Comparison of ENCODE assay signal across 8 cellular contexts in the genomic region with DNA sequence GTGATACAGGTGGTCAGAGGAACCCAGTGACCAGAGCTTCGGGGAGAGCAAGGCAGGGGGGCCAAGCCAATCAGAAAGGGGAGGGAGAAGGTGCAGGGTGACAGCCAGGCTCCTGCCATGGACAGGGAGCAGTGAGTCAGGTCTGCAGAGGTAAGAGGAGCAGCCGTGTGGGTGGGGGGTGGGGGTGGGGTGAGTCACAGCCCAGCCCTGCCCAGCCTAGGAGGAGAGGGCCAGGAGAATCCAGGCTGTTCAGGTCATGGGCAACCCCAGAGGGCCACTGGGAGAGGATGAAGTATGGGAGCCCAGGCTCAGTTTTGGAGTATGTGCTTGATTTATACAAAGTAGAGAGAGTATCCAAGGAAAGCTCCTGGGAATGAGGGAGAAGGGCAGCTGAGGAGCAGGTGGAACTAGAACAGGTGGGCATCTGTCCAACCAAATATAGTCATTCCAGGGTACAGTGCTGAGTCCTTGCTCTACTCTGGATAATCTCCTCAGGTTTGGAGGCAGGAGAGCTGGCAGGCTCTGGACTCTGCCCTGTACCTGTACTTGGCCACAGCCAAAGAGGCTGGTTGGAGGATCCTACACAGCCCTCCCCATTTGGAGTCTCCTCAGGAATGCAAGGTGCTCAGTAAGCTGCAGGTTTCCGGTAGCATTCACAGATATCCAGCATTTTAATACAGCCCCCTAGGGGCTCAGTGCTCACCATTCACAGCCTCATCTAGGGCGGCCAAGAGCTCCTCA. TPM values are rescaled to one million over a fixed set of nuclear protein-coding genes. Genes with fewer than 3 reads are reported as not detected.
A peak's percentile ranks its signal among the peaks of the same experiment; 100 is the strongest.
DNase-seq lines count a peak whose midpoint lies in the region; ATAC-seq and TF ChIP-seq lines count a peak whose summit lies in the region.

No MANE protein-coding gene starts in this region.

- H3K4ac ChIP-seq in trophoblast cell (ENCODE audit: low read depth, low read length), result no peak overlapping the region

- no peaks in the 10 kb centered on the region for H3K27me3 ChIP-seq in trophoblast cell (ENCODE audit: insufficient read depth, low read length)

- no peak overlapping the region for H3K4me3 ChIP-seq in trophoblast cell (ENCODE audit: low read depth, low read length)

- peak overlapping the region; percentile 91 for H3K4me2 ChIP-seq in trophoblast cell (ENCODE audit: low read length)

- WGBS in trophoblast cell (ENCODE audit: extremely low coverage, insufficient coverage, insufficient read length), result no CpG with 5 or more reads among the region's 4 CpGs

- no peak overlapping the region for H4K91ac ChIP-seq in trophoblast cell (ENCODE audit: low read depth, low read length)

- H3K9ac ChIP-seq in trophoblast cell (ENCODE audit: low read length), result no peak overlapping the region

- no peak overlapping the region for H3K18ac ChIP-seq in trophoblast cell (ENCODE audit: low read length)

- no peak overlapping the region for H2BK5ac ChIP-seq in trophoblast cell (ENCODE audit: low read depth, low read length, poor library complexity)

- no peak overlapping the region for H4K12ac ChIP-seq in trophoblast cell (ENCODE audit: low read depth, low read length)

- no peak overlapping the region for H2BK12ac ChIP-seq in trophoblast cell (ENCODE audit: low read length)

- peak; percentile 28 for DNase-seq in GM20000 (ENCODE audit: low spot score)
- peak; percentile 86 for DNase-seq in SW480 (ENCODE audit: low spot score)
- DNase-seq in epithelial cell of prostate (ENCODE audit: low read depth, low spot score), result no peak
- DNase-seq in trophoblast cell, result peak; percentile 13 to 15
- no peak for DNase-seq in NOMO-1 treated with DMSO at 0.1 percent for 48 hours (lab: John Stamatoyannopoulos, UW; ENCODE audit: unreplicated experiment)
- no peak for DNase-seq in NCI-H748 treated with DMSO at 0.1 percent for 48 hours (lab: John Stamatoyannopoulos, UW)

- no peak overlapping the region for H4K8ac ChIP-seq in trophoblast cell (ENCODE audit: low read depth, low read length)

- H3K23ac ChIP-seq in trophoblast cell (ENCODE audit: low read length), result no peak overlapping the region

- TF ChIP-seq CTCF in GM20000 (IDR thresholded peaks at IDR 0.05; ENCODE audit: extremely low read depth, missing control alignments), result no peak

- H2AK5ac ChIP-seq in trophoblast cell (ENCODE audit: low read length), result no peak overlapping the region

- ATAC-seq in HG02588 (IDR thresholded peaks at IDR 0.05; ENCODE audit: unreplicated experiment) (no peak), GM18870 (IDR thresholded peaks at IDR 0.05; ENCODE audit: unreplicated experiment) (no peak)

- H3K4me1 ChIP-seq in trophoblast cell (ENCODE audit: control insufficient read depth in 1 of 2, insufficient read depth in 2 of 2, low read length in 2 of 2), result peaks cover 6 to 16% of the 10 kb centered on the region in 2 experiments

- peaks cover 6% of the 10 kb centered on the region for H3K79me2 ChIP-seq in trophoblast cell (ENCODE audit: control insufficient read depth, insufficient read depth, low read length, poor library complexity)

- H2AFZ ChIP-seq in trophoblast cell (ENCODE audit: insufficient read depth, low read length, poor library complexity), result no peak overlapping the region

- no peaks in the 10 kb centered on the region for H3K9me3 ChIP-seq in trophoblast cell (ENCODE audit: insufficient read depth, low read depth, low read length)

- peaks cover 6 to 11% of the 10 kb centered on the region in 2 experiments for H3K36me3 ChIP-seq in trophoblast cell (ENCODE audit: control insufficient read depth in 1 of 2, insufficient read depth in 2 of 2, low read length in 2 of 2)

- H2BK120ac ChIP-seq in trophoblast cell (ENCODE audit: insufficient read depth, low read length, poor library complexity), result no peak overlapping the region

- H3K79me1 ChIP-seq in trophoblast cell (ENCODE audit: low read length), result peaks cover 5% of the 10 kb centered on the region

- no peak overlapping the region for H3K14ac ChIP-seq in trophoblast cell (ENCODE audit: low read length)

- H3K27ac ChIP-seq in epithelial cell of prostate (peak overlapping the region; percentile 96), trophoblast cell (ENCODE audit: low read depth, low read length) (no peak overlapping the region)

RNA-seq across cellular contexts. Expression of a gene that starts 1.6 kb away (rescaled TPM):
- polyA plus RNA-seq in trophoblast cell (2013), result 15.7 and 18.8 TPM in 2 replicates

RNA-seq across cellular contexts. Expression of a gene that starts 15.1 kb away (rescaled TPM):
- polyA plus RNA-seq in trophoblast cell (2013), result not detected in 2 replicates

RNA-seq across cellular contexts. Expression of a gene that starts 42.0 kb away (rescaled TPM):
- 210 and 218 TPM in 2 replicates for polyA plus RNA-seq in trophoblast cell (2013)

RNA-seq across cellular contexts. Expression of a gene that starts 56.8 kb away (rescaled TPM):
- 64.6 and 66.7 TPM in 2 replicates for polyA plus RNA-seq in trophoblast cell (2013)

Comparison
In these comparisons a context has a peak if more than half of its experiments do, and no peak if none do; other contexts are left out.
1. DNase-seq: peak in GM20000 (single experiment), SW480 (single experiment) and trophoblast cell (2 of 2); none in epithelial cell of prostate (single experiment), NOMO-1 treated with DMSO at 0.1 percent for 48 hours (single experiment) and NCI-H748 treated with DMSO at 0.1 percent for 48 hours (single experiment).